ENCODE assay signal across 12 cellular contexts in genomic region chr16:1654505-1655268, GRCh38.
"Had no signal": no experiment of that assay in that cellular context is flagged by ENCODE, and none has a peak within 500 bp of the region (broad histone marks: within the 10 kb centered on the region; RNA-seq: fewer than 3 reads in every experiment).

No MANE protein-coding gene starts in this region.

- H3K4me1 Mint-ChIP-seq: nephron progenitor cell had no signal

- H3K4me1 ChIP-seq: colonic mucosa, gastrocnemius medialis, lower lobe of right lung had no signal

- H3K27ac Mint-ChIP-seq: activated CD4-positive, alpha-beta memory T cell treated with anti-CD3 and anti-CD28 coated beads, Interleukin-2, amount 10 ng/mL, durations not matched to agents 7 days and 5 days; nephron progenitor cell; stimulated activated effector memory CD8-positive, alpha-beta T cell treated with anti-CD3 and anti-CD28 coated beads, Interleukin-12 subunit alpha, Interleukin-12 subunit beta, amount 100 ng/mL, for 72 hours had no signal

- ATAC-seq: activated naive CD4-positive, alpha-beta T cell treated with anti-CD3 and anti-CD28 coated beads, Interleukin-2, amount 50 U/mL, for 72 hours; activated T-cell treated with anti-CD3 and anti-CD28 coated beads, Interleukin-2, amount 50 U/mL, for 4 hours; gastrocnemius medialis; lower lobe of right lung; stimulated activated effector memory CD8-positive, alpha-beta T cell treated with anti-CD3 and anti-CD28 coated beads, Interleukin-12 subunit alpha, Interleukin-12 subunit beta, amount 100 ng/mL, for 72 hours had no signal

- H3K27me3 Mint-ChIP-seq: activated CD4-positive, alpha-beta memory T cell treated with anti-CD3 and anti-CD28 coated beads, Interleukin-2, amount 10 ng/mL, durations not matched to agents 7 days and 5 days had no signal

- H3K27me3 ChIP-seq: colonic mucosa, gastrocnemius medialis, tibial artery had no signal

- H3K27ac ChIP-seq: colonic mucosa, gastrocnemius medialis, lower lobe of right lung, tibial artery had no signal

- H3K9me3 Mint-ChIP-seq: activated CD4-positive, alpha-beta memory T cell treated with anti-CD3 and anti-CD28 coated beads, Interleukin-2, amount 10 ng/mL, durations not matched to agents 7 days and 5 days; activated naive CD4-positive, alpha-beta T cell treated with anti-CD3 and anti-CD28 coated beads, Interleukin-2, amount 50 U/mL, for 72 hours; activated T-cell treated with anti-CD3 and anti-CD28 coated beads, Interleukin-2, amount 50 U/mL, for 4 hours; stimulated activated effector memory CD8-positive, alpha-beta T cell treated with anti-CD3 and anti-CD28 coated beads, Interleukin-12 subunit alpha, Interleukin-12 subunit beta, amount 100 ng/mL, for 72 hours had no signal

- H3K9me3 ChIP-seq: colonic mucosa, gastrocnemius medialis, lower lobe of right lung, tibial artery had no signal

- DNase-seq: activated CD4-positive, alpha-beta memory T cell treated with anti-CD3 and anti-CD28 coated beads, Interleukin-2, amount 10 ng/mL, durations not matched to agents 7 days and 5 days; activated CD4-positive, alpha-beta T cell treated with anti-CD3 and anti-CD28 coated beads for 4 hours; activated effector memory CD4-positive, alpha-beta T cell treated with Interleukin-2 at 50 U/mL for 16 hours; activated T-cell treated with anti-CD3 and anti-CD28 coated beads, Interleukin-2, amount 50 U/mL, for 4 hours; colonic mucosa; gastrocnemius medialis; lower lobe of right lung; nephron progenitor cell; T-helper 2 cell; tibial artery had no signal

- H3K4me3 Mint-ChIP-seq: activated CD4-positive, alpha-beta memory T cell treated with anti-CD3 and anti-CD28 coated beads, Interleukin-2, amount 10 ng/mL, durations not matched to agents 7 days and 5 days; activated T-cell treated with anti-CD3 and anti-CD28 coated beads, Interleukin-2, amount 50 U/mL, for 4 hours; nephron progenitor cell; stimulated activated effector memory CD8-positive, alpha-beta T cell treated with anti-CD3 and anti-CD28 coated beads, Interleukin-12 subunit alpha, Interleukin-12 subunit beta, amount 100 ng/mL, for 72 hours had no signal

- H3K4me3 ChIP-seq: colonic mucosa, gastrocnemius medialis, lower lobe of right lung, tibial artery had no signal
